1 cellular context compared by ENCODE assay signal in genomic region chr3:139329364-139329850, GRCh38.
TF ChIP-seq lines count a peak whose summit lies in the region.

No MANE protein-coding gene starts in this region.

TF ChIP-seq in GM12878, 131 proteins besides CTCF, POLR2A, EP300 and RAD21 (continued from another document and continues in another):
- TF ChIP-seq BACH1 (IDR thresholded peaks at IDR 0.05; ENCODE audit: borderline replicate concordance): no peak; the same call in 1 of the 2 replicates
- TF ChIP-seq MEF2A (IDR thresholded peaks at IDR 0.05; ENCODE audit: insufficient read depth, low read depth, low read length): no peak
- no peak for TF ChIP-seq HCFC1 (IDR thresholded peaks at IDR 0.05; ENCODE audit: low read length)
- TF ChIP-seq CREM (IDR thresholded peaks at IDR 0.05; ENCODE audit: low read depth): peak; percentile 66
- TF ChIP-seq SIN3A (IDR thresholded peaks at IDR 0.05; ENCODE audit: low read depth, low read length): no peak
- TF ChIP-seq, protein P1, sequence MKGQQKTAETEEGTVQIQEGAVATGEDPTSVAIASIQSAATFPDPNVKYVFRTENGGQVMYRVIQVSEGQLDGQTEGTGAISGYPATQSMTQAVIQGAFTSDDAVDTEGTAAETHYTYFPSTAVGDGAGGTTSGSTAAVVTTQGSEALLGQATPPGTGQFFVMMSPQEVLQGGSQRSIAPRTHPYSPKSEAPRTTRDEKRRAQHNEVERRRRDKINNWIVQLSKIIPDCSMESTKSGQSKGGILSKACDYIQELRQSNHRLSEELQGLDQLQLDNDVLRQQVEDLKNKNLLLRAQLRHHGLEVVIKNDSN (IDR thresholded peaks at IDR 0.05; ENCODE audit: borderline replicate concordance, extremely low read length, insufficient read depth, low read depth, low read length): no peak
- TF ChIP-seq CREB1 (IDR thresholded peaks at IDR 0.05; ENCODE audit: low read depth): no peak
- TF ChIP-seq, protein P2, sequence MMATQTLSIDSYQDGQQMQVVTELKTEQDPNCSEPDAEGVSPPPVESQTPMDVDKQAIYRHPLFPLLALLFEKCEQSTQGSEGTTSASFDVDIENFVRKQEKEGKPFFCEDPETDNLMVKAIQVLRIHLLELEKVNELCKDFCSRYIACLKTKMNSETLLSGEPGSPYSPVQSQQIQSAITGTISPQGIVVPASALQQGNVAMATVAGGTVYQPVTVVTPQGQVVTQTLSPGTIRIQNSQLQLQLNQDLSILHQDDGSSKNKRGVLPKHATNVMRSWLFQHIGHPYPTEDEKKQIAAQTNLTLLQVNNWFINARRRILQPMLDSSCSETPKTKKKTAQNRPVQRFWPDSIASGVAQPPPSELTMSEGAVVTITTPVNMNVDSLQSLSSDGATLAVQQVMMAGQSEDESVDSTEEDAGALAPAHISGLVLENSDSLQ (IDR thresholded peaks at IDR 0.05): no peak
- TF ChIP-seq TCF12 (IDR thresholded peaks at IDR 0.05; ENCODE audit: low read depth, low read length): no peak
- no peak for TF ChIP-seq BCL11A (IDR thresholded peaks at IDR 0.05; ENCODE audit: low read depth, low read length)
- no peak for TF ChIP-seq NKRF (conservative IDR thresholded peaks at IDR 0.05)
- no peak for TF ChIP-seq CBX3 (IDR thresholded peaks at IDR 0.05; ENCODE audit: borderline replicate concordance, low read depth)
- TF ChIP-seq ZZZ3 (IDR thresholded peaks at IDR 0.05; ENCODE audit: control insufficient read depth, insufficient read length, low read depth): no peak
- peak; percentile 91 for TF ChIP-seq SMARCA5 (IDR thresholded peaks at IDR 0.05)
- TF ChIP-seq SREBF2 (IDR thresholded peaks at IDR 0.05; ENCODE audit: low read length): no peak
- TF ChIP-seq, protein P3, sequence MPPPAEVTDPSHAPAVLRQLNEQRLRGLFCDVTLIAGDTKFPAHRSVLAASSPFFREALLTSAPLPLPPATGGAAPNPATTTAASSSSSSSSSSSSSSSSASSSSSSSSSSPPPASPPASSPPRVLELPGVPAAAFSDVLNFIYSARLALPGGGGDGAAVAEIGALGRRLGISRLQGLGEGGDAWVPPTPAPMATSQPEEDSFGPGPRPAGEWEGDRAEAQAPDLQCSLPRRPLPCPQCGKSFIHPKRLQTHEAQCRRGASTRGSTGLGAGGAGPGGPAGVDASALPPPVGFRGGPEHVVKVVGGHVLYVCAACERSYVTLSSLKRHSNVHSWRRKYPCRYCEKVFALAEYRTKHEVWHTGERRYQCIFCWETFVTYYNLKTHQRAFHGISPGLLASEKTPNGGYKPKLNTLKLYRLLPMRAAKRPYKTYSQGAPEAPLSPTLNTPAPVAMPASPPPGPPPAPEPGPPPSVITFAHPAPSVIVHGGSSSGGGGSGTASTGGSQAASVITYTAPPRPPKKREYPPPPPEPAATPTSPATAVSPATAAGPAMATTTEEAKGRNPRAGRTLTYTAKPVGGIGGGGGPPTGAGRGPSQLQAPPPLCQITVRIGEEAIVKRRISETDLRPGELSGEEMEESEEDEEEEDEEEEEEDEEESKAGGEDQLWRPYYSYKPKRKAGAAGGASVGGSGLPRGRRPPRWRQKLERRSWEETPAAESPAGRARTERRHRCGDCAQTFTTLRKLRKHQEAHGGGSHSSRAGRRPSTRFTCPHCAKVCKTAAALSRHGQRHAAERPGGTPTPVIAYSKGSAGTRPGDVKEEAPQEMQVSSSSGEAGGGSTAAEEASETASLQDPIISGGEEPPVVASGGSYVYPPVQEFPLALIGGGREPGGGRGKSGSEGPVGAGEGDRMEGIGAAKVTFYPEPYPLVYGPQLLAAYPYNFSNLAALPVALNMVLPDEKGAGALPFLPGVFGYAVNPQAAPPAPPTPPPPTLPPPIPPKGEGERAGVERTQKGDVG (CRISPR knock-in tag; IDR thresholded peaks at IDR 0.05): no peak
- 0 out of 2 replicates have a peak, but pooled peaks have one; percentile 74 for TF ChIP-seq ZNF592 (IDR thresholded peaks at IDR 0.05)
- no peak for TF ChIP-seq ZBTB11 (CRISPR knock-in tag; IDR thresholded peaks at IDR 0.05)
- TF ChIP-seq POLR2AphosphoS5 (IDR thresholded peaks at IDR 0.05; ENCODE audit: low read length): no peak
- TF ChIP-seq MXI1 (IDR thresholded peaks at IDR 0.05; ENCODE audit: low read depth, low read length): no peak
- TF ChIP-seq, protein P4, sequence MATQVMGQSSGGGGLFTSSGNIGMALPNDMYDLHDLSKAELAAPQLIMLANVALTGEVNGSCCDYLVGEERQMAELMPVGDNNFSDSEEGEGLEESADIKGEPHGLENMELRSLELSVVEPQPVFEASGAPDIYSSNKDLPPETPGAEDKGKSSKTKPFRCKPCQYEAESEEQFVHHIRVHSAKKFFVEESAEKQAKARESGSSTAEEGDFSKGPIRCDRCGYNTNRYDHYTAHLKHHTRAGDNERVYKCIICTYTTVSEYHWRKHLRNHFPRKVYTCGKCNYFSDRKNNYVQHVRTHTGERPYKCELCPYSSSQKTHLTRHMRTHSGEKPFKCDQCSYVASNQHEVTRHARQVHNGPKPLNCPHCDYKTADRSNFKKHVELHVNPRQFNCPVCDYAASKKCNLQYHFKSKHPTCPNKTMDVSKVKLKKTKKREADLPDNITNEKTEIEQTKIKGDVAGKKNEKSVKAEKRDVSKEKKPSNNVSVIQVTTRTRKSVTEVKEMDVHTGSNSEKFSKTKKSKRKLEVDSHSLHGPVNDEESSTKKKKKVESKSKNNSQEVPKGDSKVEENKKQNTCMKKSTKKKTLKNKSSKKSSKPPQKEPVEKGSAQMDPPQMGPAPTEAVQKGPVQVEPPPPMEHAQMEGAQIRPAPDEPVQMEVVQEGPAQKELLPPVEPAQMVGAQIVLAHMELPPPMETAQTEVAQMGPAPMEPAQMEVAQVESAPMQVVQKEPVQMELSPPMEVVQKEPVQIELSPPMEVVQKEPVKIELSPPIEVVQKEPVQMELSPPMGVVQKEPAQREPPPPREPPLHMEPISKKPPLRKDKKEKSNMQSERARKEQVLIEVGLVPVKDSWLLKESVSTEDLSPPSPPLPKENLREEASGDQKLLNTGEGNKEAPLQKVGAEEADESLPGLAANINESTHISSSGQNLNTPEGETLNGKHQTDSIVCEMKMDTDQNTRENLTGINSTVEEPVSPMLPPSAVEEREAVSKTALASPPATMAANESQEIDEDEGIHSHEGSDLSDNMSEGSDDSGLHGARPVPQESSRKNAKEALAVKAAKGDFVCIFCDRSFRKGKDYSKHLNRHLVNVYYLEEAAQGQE (IDR thresholded peaks at IDR 0.05; ENCODE audit: low read depth, low read length): peak; percentile 76
- no peak for TF ChIP-seq ZBTB33 (IDR thresholded peaks at IDR 0.05)
- TF ChIP-seq KAT2A (conservative IDR thresholded peaks at IDR 0.05; ENCODE audit: control insufficient read depth, low read depth, low read length): no peak
- peak; percentile 74; the same call in 1 of the 2 replicates for TF ChIP-seq YY1 (IDR thresholded peaks at IDR 0.05; ENCODE audit: low read depth, low read length)
- TF ChIP-seq BHLHE40 (IDR thresholded peaks at IDR 0.05; ENCODE audit: borderline replicate concordance in 1 of 2, low read depth in 2 of 2, low read length in 1 of 2): peak in 1 of 2 experiments; percentile 46; a peak in 1 of 4 replicates
- TF ChIP-seq TAF1 (IDR thresholded peaks at IDR 0.05; ENCODE audit: borderline replicate concordance, low read depth, low read length): no peak
- TF ChIP-seq TBL1XR1 (IDR thresholded peaks at IDR 0.05; ENCODE audit: low read depth, low read length): no peak
- no peak for TF ChIP-seq CHD1 (IDR thresholded peaks at IDR 0.05; ENCODE audit: low read depth, low read length)
- TF ChIP-seq BMI1 (IDR thresholded peaks at IDR 0.05; ENCODE audit: borderline replicate concordance): no peak
- TF ChIP-seq LARP7 (IDR thresholded peaks at IDR 0.05): peak; percentile 61
- no peak for TF ChIP-seq JUNB (IDR thresholded peaks at IDR 0.05)
- TF ChIP-seq EED (IDR thresholded peaks at IDR 0.05; ENCODE audit: low read depth): no peak
